ENCODE assay signal across 27 cellular contexts in the genomic region with DNA sequence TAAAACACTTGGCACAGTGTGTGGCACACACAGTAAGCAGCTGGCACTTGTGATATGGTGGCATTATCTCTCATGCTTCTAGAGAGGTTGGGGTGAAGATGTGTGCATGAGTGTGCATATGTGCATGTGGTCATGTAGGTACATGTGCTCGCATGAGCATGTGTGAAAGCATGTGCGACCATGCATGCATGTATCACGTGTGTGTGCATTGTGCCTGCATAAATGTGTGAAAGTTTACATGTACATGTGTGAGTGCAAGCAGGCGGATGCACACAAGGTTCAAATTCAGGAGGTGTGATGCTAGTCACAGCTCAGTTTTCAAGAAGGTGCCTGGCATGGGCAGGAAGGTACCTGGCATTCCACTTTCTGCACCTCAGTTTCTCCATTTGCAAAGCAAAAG.
"Had no signal": no experiment of that assay in that cellular context is flagged by ENCODE, and none has a peak within 500 bp of the region (broad histone marks: within the 10 kb centered on the region; RNA-seq: fewer than 3 reads in every experiment).

No MANE protein-coding gene starts in this region.

- H3K36me3 Mint-ChIP-seq: natural killer cell treated with Interleukin-12 subunit alpha and Interleukin-12 subunit beta and Interleukin-15 and Interleukin-18, amount 100 ng/mL, for 72 hours; stimulated activated memory B cell treated with anti-CD40 and anti-IgM and Interleukin-4, amounts not matched to agents 10 μg/mL and 1 μg/mL and 100 μg/mL, for 72 hours had no signal

- H3K4me1 ChIP-seq: left ventricle myocardium inferior, pancreas, prostate gland, tibial nerve, upper lobe of left lung, uterus had no signal

- H3K36me3 ChIP-seq: left ventricle myocardium inferior, pancreas, prostate gland, tibial nerve, upper lobe of left lung, uterus had no signal

- H3K27me3 ChIP-seq: upper lobe of left lung, uterus had no signal

- H3K4me3 ChIP-seq: left ventricle myocardium inferior, lung, mucosa of descending colon, pancreas, prostate gland, smooth muscle cell, tibial nerve, upper lobe of left lung, uterus had no signal

- H3K9me3 ChIP-seq: mucosa of descending colon, pancreas, prostate gland, upper lobe of left lung, uterus had no signal

- H3K27ac Mint-ChIP-seq: immature natural killer cell; naive thymus-derived CD4-positive, alpha-beta T cell; natural killer cell treated with Interleukin-12 subunit alpha and Interleukin-12 subunit beta and Interleukin-15 and Interleukin-18, amount 100 ng/mL, for 72 hours; stimulated activated memory B cell treated with anti-CD40 and anti-IgM and Interleukin-4, amounts not matched to agents 10 μg/mL and 1 μg/mL and 100 μg/mL, for 72 hours; stimulated activated naive CD8-positive, alpha-beta T cell treated with anti-CD3 and anti-CD28 coated beads, Interleukin-15, amount 100 ng/mL, for 72 hours had no signal

- ATAC-seq: left colon; mucosa of descending colon; naive thymus-derived CD4-positive, alpha-beta T cell; pancreas; right cardiac atrium; stimulated activated memory B cell treated with anti-CD40 and anti-IgM and Interleukin-4, amounts not matched to agents 10 μg/mL and 1 μg/mL and 100 μg/mL, for 72 hours; stimulated activated naive CD8-positive, alpha-beta T cell treated with anti-CD3 and anti-CD28 coated beads, Interleukin-15, amount 100 ng/mL, for 72 hours had no signal

- H3K9me3 Mint-ChIP-seq: immature natural killer cell; natural killer cell treated with Interleukin-12 subunit alpha and Interleukin-12 subunit beta and Interleukin-15 and Interleukin-18, amount 100 ng/mL, for 72 hours; stimulated activated naive CD8-positive, alpha-beta T cell treated with anti-CD3 and anti-CD28 coated beads, Interleukin-15, amount 100 ng/mL, for 72 hours had no signal

- H3K27ac ChIP-seq: left ventricle myocardium inferior, pancreas, prostate gland, tibial nerve, upper lobe of left lung, uterus had no signal

- H3K4me3 Mint-ChIP-seq: immature natural killer cell; naive thymus-derived CD4-positive, alpha-beta T cell; natural killer cell treated with Interleukin-12 subunit alpha and Interleukin-12 subunit beta and Interleukin-15 and Interleukin-18, amount 100 ng/mL, for 72 hours; stimulated activated memory B cell treated with anti-CD40 and anti-IgM and Interleukin-4, amounts not matched to agents 10 μg/mL and 1 μg/mL and 100 μg/mL, for 72 hours; stimulated activated naive CD8-positive, alpha-beta T cell treated with anti-CD3 and anti-CD28 coated beads, Interleukin-15, amount 100 ng/mL, for 72 hours had no signal

- DNase-seq: hypothalamus; immature natural killer cell; kidney; left colon; left ventricle myocardium inferior; mesendoderm; midbrain; mucosa of descending colon; naive thymus-derived CD4-positive, alpha-beta T cell; pancreas; retina; right cardiac atrium; stimulated activated CD4-positive, alpha-beta T cell treated with anti-CD3 and anti-CD28 coated beads, Interleukin-1b, Interleukin-23, amount 100 ng/mL, for 48 hours; stimulated activated CD4-positive, alpha-beta T cell treated with anti-CD3 and anti-CD28 coated beads, Interleukin-2, amount 100 ng/mL, for 48 hours; stimulated activated CD4-positive, alpha-beta T cell treated with anti-CD3 and anti-CD28 coated beads, Interleukin-4, amount 100 ng/mL, for 4 hours; stimulated activated CD8-positive, alpha-beta memory T cell treated with anti-CD3 and anti-CD28 coated beads, Interleukin-4, amount 100 ng/mL, for 48 hours; stimulated activated naive CD4-positive, alpha-beta T cell treated with Interleukin-2 at 50 U/mL for 16 hours; stimulated activated naive CD8-positive, alpha-beta T cell treated with anti-CD3 and anti-CD28 coated beads, Interleukin-15, amount 100 ng/mL, for 72 hours; substantia nigra; upper lobe of left lung; uterus had no signal
